1 cellular context compared by ENCODE assay signal in genomic region chr17:47229535-47230443, GRCh38.
TF ChIP-seq lines count a peak whose summit lies in the region.

No MANE protein-coding gene starts in this region.

TF ChIP-seq in K562, 482 proteins besides CTCF, POLR2A, EP300 and RAD21 (continued from another document and continues in another):
- TF ChIP-seq, protein P1, sequence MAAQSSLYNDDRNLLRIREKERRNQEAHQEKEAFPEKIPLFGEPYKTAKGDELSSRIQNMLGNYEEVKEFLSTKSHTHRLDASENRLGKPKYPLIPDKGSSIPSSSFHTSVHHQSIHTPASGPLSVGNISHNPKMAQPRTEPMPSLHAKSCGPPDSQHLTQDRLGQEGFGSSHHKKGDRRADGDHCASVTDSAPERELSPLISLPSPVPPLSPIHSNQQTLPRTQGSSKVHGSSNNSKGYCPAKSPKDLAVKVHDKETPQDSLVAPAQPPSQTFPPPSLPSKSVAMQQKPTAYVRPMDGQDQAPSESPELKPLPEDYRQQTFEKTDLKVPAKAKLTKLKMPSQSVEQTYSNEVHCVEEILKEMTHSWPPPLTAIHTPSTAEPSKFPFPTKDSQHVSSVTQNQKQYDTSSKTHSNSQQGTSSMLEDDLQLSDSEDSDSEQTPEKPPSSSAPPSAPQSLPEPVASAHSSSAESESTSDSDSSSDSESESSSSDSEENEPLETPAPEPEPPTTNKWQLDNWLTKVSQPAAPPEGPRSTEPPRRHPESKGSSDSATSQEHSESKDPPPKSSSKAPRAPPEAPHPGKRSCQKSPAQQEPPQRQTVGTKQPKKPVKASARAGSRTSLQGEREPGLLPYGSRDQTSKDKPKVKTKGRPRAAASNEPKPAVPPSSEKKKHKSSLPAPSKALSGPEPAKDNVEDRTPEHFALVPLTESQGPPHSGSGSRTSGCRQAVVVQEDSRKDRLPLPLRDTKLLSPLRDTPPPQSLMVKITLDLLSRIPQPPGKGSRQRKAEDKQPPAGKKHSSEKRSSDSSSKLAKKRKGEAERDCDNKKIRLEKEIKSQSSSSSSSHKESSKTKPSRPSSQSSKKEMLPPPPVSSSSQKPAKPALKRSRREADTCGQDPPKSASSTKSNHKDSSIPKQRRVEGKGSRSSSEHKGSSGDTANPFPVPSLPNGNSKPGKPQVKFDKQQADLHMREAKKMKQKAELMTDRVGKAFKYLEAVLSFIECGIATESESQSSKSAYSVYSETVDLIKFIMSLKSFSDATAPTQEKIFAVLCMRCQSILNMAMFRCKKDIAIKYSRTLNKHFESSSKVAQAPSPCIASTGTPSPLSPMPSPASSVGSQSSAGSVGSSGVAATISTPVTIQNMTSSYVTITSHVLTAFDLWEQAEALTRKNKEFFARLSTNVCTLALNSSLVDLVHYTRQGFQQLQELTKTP (IDR thresholded peaks at IDR 0.05; ENCODE audit: low read depth in 1 of 2, partially characterized antibody in 2 of 2) = peak in 1 of 2 experiments; percentile 27
- no peak for TF ChIP-seq ZNF586 (CRISPR knock-in tag; conservative IDR thresholded peaks at IDR 0.05)
- no peak for TF ChIP-seq SETDB1 (IDR thresholded peaks at IDR 0.05; ENCODE audit: low read length)
- TF ChIP-seq MEIS2 (IDR thresholded peaks at IDR 0.05; ENCODE audit: partially characterized antibody) = peak; percentile 59
- TF ChIP-seq ZKSCAN8 (CRISPR knock-in tag; IDR thresholded peaks at IDR 0.05) = no peak
- TF ChIP-seq TBP (optimal IDR thresholded peaks at IDR 0.05; ENCODE audit: low read depth, low read length) = peak; percentile 40
- TF ChIP-seq ELF2 (CRISPR knock-in tag; IDR thresholded peaks at IDR 0.05) = no peak
- no peak for TF ChIP-seq TAL1 (IDR thresholded peaks at IDR 0.05)
- no peak for TF ChIP-seq ZNF436 (CRISPR knock-in tag; IDR thresholded peaks at IDR 0.05)
- TF ChIP-seq DDX20 (tag; IDR thresholded peaks at IDR 0.05; ENCODE audit: low read depth) = no peak
- TF ChIP-seq MTA1 (IDR thresholded peaks at IDR 0.05; ENCODE audit: borderline replicate concordance) = peak; percentile 24; the same call in 1 of the 2 replicates
- TF ChIP-seq FOXK1 (CRISPR knock-in tag; IDR thresholded peaks at IDR 0.05; ENCODE audit: borderline replicate concordance) = peak; percentile 58; the same call in 1 of the 2 replicates
- no peak for TF ChIP-seq NR2C2 (CRISPR knock-in tag; IDR thresholded peaks at IDR 0.05)
- TF ChIP-seq NR2C2 (tag; IDR thresholded peaks at IDR 0.05) = peak; percentile 44; the same call in 1 of the 2 replicates
- TF ChIP-seq NCOA4 (IDR thresholded peaks at IDR 0.05; ENCODE audit: partially characterized antibody) = no peak
- no peak for TF ChIP-seq ZNF316 (IDR thresholded peaks at IDR 0.05)
- TF ChIP-seq ARID1B (IDR thresholded peaks at IDR 0.05) = peak; percentile 21; the same call in 1 of the 2 replicates
- TF ChIP-seq RBM39 (optimal IDR thresholded peaks at IDR 0.05; ENCODE audit: low read depth, low read length) = no peak
- TF ChIP-seq, protein P2, sequence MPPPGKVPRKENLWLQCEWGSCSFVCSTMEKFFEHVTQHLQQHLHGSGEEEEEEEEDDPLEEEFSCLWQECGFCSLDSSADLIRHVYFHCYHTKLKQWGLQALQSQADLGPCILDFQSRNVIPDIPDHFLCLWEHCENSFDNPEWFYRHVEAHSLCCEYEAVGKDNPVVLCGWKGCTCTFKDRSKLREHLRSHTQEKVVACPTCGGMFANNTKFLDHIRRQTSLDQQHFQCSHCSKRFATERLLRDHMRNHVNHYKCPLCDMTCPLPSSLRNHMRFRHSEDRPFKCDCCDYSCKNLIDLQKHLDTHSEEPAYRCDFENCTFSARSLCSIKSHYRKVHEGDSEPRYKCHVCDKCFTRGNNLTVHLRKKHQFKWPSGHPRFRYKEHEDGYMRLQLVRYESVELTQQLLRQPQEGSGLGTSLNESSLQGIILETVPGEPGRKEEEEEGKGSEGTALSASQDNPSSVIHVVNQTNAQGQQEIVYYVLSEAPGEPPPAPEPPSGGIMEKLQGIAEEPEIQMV (tag; conservative IDR thresholded peaks at IDR 0.05; ENCODE audit: low read depth) = no peak
- TF ChIP-seq ZNF133 (CRISPR knock-in tag; IDR thresholded peaks at IDR 0.05) = no peak
- no peak for TF ChIP-seq ZNF830 (CRISPR knock-in tag; IDR thresholded peaks at IDR 0.05)
- TF ChIP-seq, protein P3, sequence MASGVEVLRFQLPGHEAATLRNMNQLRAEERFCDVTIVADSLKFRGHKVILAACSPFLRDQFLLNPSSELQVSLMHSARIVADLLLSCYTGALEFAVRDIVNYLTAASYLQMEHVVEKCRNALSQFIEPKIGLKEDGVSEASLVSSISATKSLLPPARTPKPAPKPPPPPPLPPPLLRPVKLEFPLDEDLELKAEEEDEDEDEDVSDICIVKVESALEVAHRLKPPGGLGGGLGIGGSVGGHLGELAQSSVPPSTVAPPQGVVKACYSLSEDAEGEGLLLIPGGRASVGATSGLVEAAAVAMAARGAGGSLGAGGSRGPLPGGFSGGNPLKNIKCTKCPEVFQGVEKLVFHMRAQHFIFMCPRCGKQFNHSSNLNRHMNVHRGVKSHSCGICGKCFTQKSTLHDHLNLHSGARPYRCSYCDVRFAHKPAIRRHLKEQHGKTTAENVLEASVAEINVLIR (CRISPR knock-in tag; IDR thresholded peaks at IDR 0.05) = no peak
- TF ChIP-seq SNIP1 (IDR thresholded peaks at IDR 0.05; ENCODE audit: low read depth) = no peak
- no peak for TF ChIP-seq KAT8 (IDR thresholded peaks at IDR 0.05; ENCODE audit: low read depth)
- no peak for TF ChIP-seq POLR2G (IDR thresholded peaks at IDR 0.05; ENCODE audit: low read depth, low read length)
- TF ChIP-seq POLR3A (IDR thresholded peaks at IDR 0.05; ENCODE audit: borderline replicate concordance, extremely low read depth, insufficient read depth, insufficient read length) = no peak
- TF ChIP-seq E2F8 (IDR thresholded peaks at IDR 0.05; ENCODE audit: low read depth, partially characterized antibody) = peak; percentile 49
- TF ChIP-seq FOS (IDR thresholded peaks at IDR 0.05; ENCODE audit: extremely low read depth, insufficient read length) = no peak
- no peak for TF ChIP-seq SMARCB1 (IDR thresholded peaks at IDR 0.05; ENCODE audit: insufficient read length, low read depth)
- TF ChIP-seq NR4A1 (CRISPR knock-in tag; IDR thresholded peaks at IDR 0.05) = no peak
- peak; percentile 72; the same call in 1 of the 2 replicates for TF ChIP-seq NR4A1 (tag; IDR thresholded peaks at IDR 0.05)
- no peak for TF ChIP-seq HNRNPLL (IDR thresholded peaks at IDR 0.05; ENCODE audit: low read depth, low read length, poor library complexity, severe bottlenecking)
- TF ChIP-seq RHOXF2B (CRISPR knock-in tag; conservative IDR thresholded peaks at IDR 0.05) = no peak
- TF ChIP-seq FOSL1 (tag; conservative IDR thresholded peaks at IDR 0.05) = peak; percentile 38; the same call in 1 of the 2 replicates
- no peak for TF ChIP-seq ZC3H4 (CRISPR knock-in tag; IDR thresholded peaks at IDR 0.05; ENCODE audit: borderline replicate concordance)
- TF ChIP-seq HDAC3 (IDR thresholded peaks at IDR 0.05; ENCODE audit: borderline replicate concordance, partially characterized antibody) = no peak
- no peak for TF ChIP-seq ZNF280A (IDR thresholded peaks at IDR 0.05; ENCODE audit: low read depth, partially characterized antibody)
- TF ChIP-seq ARID4B (CRISPR knock-in tag; IDR thresholded peaks at IDR 0.05) = no peak
- no peak for TF ChIP-seq CHD2 (IDR thresholded peaks at IDR 0.05; ENCODE audit: low read depth, low read length)
- no peak for TF ChIP-seq MTA2 (IDR thresholded peaks at IDR 0.05; ENCODE audit: low read depth)
- TF ChIP-seq ZNF445 (CRISPR knock-in tag; IDR thresholded peaks at IDR 0.05; ENCODE audit: low read depth) = no peak
- TF ChIP-seq ASH1L (IDR thresholded peaks at IDR 0.05; ENCODE audit: borderline replicate concordance, low read depth, partially characterized antibody) = no peak
- TF ChIP-seq, protein P4, sequence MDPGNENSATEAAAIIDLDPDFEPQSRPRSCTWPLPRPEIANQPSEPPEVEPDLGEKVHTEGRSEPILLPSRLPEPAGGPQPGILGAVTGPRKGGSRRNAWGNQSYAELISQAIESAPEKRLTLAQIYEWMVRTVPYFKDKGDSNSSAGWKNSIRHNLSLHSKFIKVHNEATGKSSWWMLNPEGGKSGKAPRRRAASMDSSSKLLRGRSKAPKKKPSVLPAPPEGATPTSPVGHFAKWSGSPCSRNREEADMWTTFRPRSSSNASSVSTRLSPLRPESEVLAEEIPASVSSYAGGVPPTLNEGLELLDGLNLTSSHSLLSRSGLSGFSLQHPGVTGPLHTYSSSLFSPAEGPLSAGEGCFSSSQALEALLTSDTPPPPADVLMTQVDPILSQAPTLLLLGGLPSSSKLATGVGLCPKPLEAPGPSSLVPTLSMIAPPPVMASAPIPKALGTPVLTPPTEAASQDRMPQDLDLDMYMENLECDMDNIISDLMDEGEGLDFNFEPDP (CRISPR knock-in tag; IDR thresholded peaks at IDR 0.05) = no peak
- no peak for TF ChIP-seq HCFC1 (IDR thresholded peaks at IDR 0.05; ENCODE audit: low read depth, low read length)
- TF ChIP-seq BACH1 (tag; IDR thresholded peaks at IDR 0.05) = no peak
- peak; percentile 1; the same call in 1 of the 2 replicates for TF ChIP-seq MAFF (IDR thresholded peaks at IDR 0.05; ENCODE audit: low read length)
